In genomic region chr9:11874414-11874813, GRCh38 we compare ENCODE assay signal across 24 cellular contexts.
"Had no signal": no experiment of that assay in that cellular context is flagged by ENCODE, and none has a peak within 500 bp of the region (broad histone marks: within the 10 kb centered on the region; RNA-seq: fewer than 3 reads in every experiment).

No MANE protein-coding gene starts in this region.

- H3K4me1 Mint-ChIP-seq: memory B cell; natural killer cell; neural crest cell; stimulated activated naive B cell treated with anti-CD40 and anti-IgM and Interleukin-4, amounts not matched to agents 10 μg/mL and 1 μg/mL and 100 μg/mL, for 72 hours; stimulated activated naive CD8-positive, alpha-beta T cell treated with anti-CD3 and anti-CD28 coated beads, Interleukin-15, amount 100 ng/mL, for 72 hours had no signal

- ATAC-seq: effector memory CD8-positive, alpha-beta T cell; gastrocnemius medialis; left cardiac atrium; lower lobe of right lung; natural killer cell; stimulated activated naive B cell treated with anti-CD40 and anti-IgM and Interleukin-4, amounts not matched to agents 10 μg/mL and 1 μg/mL and 100 μg/mL, for 72 hours; stimulated activated naive CD8-positive, alpha-beta T cell treated with anti-CD3 and anti-CD28 coated beads, Interleukin-15, amount 100 ng/mL, for 72 hours; upper lobe of right lung had no signal

- H3K36me3 Mint-ChIP-seq: memory B cell; mesothelial cell of epicardium; natural killer cell; stimulated activated naive B cell treated with anti-CD40 and anti-IgM and Interleukin-4, amounts not matched to agents 10 μg/mL and 1 μg/mL and 100 μg/mL, for 72 hours had no signal

- H3K27ac Mint-ChIP-seq: effector memory CD8-positive, alpha-beta T cell; memory B cell; mesothelial cell of epicardium; natural killer cell; stimulated activated naive B cell treated with anti-CD40 and anti-IgM and Interleukin-4, amounts not matched to agents 10 μg/mL and 1 μg/mL and 100 μg/mL, for 72 hours; stimulated activated naive CD8-positive, alpha-beta T cell treated with anti-CD3 and anti-CD28 coated beads, Interleukin-15, amount 100 ng/mL, for 72 hours had no signal

- H3K27me3 ChIP-seq: esophagus muscularis mucosa, gastrocnemius medialis, right atrium auricular region, sigmoid colon, testis, tibial nerve, upper lobe of right lung, vagina had no signal

- H3K4me1 ChIP-seq: esophagus muscularis mucosa, gastrocnemius medialis, left ventricle myocardium inferior, lower lobe of right lung, right atrium auricular region, sigmoid colon, testis, tibial nerve, upper lobe of right lung, vagina had no signal

- DNase-seq: effector memory CD8-positive, alpha-beta T cell; gastrocnemius medialis; glutamatergic neuron; kidney; left cardiac atrium; left ventricle myocardium inferior; lower lobe of right lung; natural killer cell; sigmoid colon; stimulated activated CD4-positive, alpha-beta T cell treated with anti-CD3 and anti-CD28 coated beads, Interleukin-2, amount 100 ng/mL, for 24 hours; stimulated activated CD4-positive, alpha-beta T cell treated with anti-CD3 and anti-CD28 coated beads, Interleukin-4, amount 100 ng/mL, for 4 hours; stimulated activated naive B cell treated with anti-CD40 and anti-IgM and Interleukin-4, amounts not matched to agents 10 μg/mL and 1 μg/mL and 100 μg/mL, for 72 hours; stimulated activated naive CD8-positive, alpha-beta T cell treated with anti-CD3 and anti-CD28 coated beads, Interleukin-15, amount 100 ng/mL, for 72 hours; testis; upper lobe of right lung had no signal

- H3K9me3 Mint-ChIP-seq: effector memory CD8-positive, alpha-beta T cell; mesothelial cell of epicardium; neural crest cell; stimulated activated naive B cell treated with anti-CD40 and anti-IgM and Interleukin-4, amounts not matched to agents 10 μg/mL and 1 μg/mL and 100 μg/mL, for 72 hours had no signal

- H3K9me3 ChIP-seq: esophagus muscularis mucosa, gastrocnemius medialis, left ventricle myocardium inferior, lower lobe of right lung, right atrium auricular region, sigmoid colon, testis, tibial nerve, upper lobe of right lung, vagina had no signal

- H3K27ac ChIP-seq: epithelial cell of prostate, esophagus muscularis mucosa, gastrocnemius medialis, left ventricle myocardium inferior, lower lobe of right lung, right atrium auricular region, sigmoid colon, skin epidermis, testis, tibial nerve, upper lobe of right lung, vagina had no signal

- H3K4me3 ChIP-seq: esophagus muscularis mucosa, gastrocnemius medialis, left ventricle myocardium inferior, lower lobe of right lung, right atrium auricular region, sigmoid colon, skin epidermis, testis, tibial nerve, upper lobe of right lung, vagina had no signal

- H3K36me3 ChIP-seq: esophagus muscularis mucosa, gastrocnemius medialis, left ventricle myocardium inferior, lower lobe of right lung, right atrium auricular region, sigmoid colon, tibial nerve, upper lobe of right lung, vagina had no signal

- H3K27me3 Mint-ChIP-seq: effector memory CD8-positive, alpha-beta T cell; memory B cell; stimulated activated naive B cell treated with anti-CD40 and anti-IgM and Interleukin-4, amounts not matched to agents 10 μg/mL and 1 μg/mL and 100 μg/mL, for 72 hours; stimulated activated naive CD8-positive, alpha-beta T cell treated with anti-CD3 and anti-CD28 coated beads, Interleukin-15, amount 100 ng/mL, for 72 hours had no signal

- H3K4me3 Mint-ChIP-seq: effector memory CD8-positive, alpha-beta T cell; memory B cell; mesothelial cell of epicardium; natural killer cell; neural crest cell; stimulated activated naive B cell treated with anti-CD40 and anti-IgM and Interleukin-4, amounts not matched to agents 10 μg/mL and 1 μg/mL and 100 μg/mL, for 72 hours; stimulated activated naive CD8-positive, alpha-beta T cell treated with anti-CD3 and anti-CD28 coated beads, Interleukin-15, amount 100 ng/mL, for 72 hours had no signal
